ENCODE assay signal across 1 cellular context in the genomic region with DNA sequence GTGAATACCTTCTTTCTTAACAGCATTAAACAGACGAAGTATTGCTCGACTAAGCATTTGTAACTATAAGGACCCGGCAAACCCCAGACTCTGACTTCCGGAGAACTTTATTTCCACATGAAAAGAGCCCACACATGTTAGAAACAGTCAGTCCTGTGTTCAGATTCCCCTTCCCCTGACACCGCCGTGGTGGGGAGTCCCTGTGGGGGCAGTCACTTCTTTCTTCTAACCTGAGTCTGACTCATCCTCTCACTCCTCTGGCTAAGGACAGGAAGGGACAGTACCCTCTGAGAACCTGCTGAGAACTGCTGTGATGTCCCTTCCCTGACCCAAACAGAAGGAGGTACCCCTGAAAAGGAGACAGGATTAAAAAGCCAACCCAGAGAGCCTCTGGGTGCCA.
TF ChIP-seq lines count a peak whose summit lies in the region.

No MANE protein-coding gene starts in this region.

TF ChIP-seq in GM12878, 131 proteins besides CTCF, POLR2A, EP300 and RAD21 (continued from another document and continues in another):
- TF ChIP-seq, protein P1, sequence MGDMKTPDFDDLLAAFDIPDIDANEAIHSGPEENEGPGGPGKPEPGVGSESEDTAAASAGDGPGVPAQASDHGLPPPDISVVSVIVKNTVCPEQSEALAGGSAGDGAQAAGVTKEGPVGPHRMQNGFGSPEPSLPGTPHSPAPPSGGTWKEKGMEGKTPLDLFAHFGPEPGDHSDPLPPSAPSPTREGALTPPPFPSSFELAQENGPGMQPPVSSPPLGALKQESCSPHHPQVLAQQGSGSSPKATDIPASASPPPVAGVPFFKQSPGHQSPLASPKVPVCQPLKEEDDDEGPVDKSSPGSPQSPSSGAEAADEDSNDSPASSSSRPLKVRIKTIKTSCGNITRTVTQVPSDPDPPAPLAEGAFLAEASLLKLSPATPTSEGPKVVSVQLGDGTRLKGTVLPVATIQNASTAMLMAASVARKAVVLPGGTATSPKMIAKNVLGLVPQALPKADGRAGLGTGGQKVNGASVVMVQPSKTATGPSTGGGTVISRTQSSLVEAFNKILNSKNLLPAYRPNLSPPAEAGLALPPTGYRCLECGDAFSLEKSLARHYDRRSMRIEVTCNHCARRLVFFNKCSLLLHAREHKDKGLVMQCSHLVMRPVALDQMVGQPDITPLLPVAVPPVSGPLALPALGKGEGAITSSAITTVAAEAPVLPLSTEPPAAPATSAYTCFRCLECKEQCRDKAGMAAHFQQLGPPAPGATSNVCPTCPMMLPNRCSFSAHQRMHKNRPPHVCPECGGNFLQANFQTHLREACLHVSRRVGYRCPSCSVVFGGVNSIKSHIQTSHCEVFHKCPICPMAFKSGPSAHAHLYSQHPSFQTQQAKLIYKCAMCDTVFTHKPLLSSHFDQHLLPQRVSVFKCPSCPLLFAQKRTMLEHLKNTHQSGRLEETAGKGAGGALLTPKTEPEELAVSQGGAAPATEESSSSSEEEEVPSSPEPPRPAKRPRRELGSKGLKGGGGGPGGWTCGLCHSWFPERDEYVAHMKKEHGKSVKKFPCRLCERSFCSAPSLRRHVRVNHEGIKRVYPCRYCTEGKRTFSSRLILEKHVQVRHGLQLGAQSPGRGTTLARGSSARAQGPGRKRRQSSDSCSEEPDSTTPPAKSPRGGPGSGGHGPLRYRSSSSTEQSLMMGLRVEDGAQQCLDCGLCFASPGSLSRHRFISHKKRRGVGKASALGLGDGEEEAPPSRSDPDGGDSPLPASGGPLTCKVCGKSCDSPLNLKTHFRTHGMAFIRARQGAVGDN (IDR thresholded peaks at IDR 0.05) = peak; percentile 17; the same call in 1 of the 2 replicates
- TF ChIP-seq NR2F1 (conservative IDR thresholded peaks at IDR 0.05) (peak; percentile 72), NBN (IDR thresholded peaks at IDR 0.05) (peak; percentile 64), EGR1 (IDR thresholded peaks at IDR 0.05; ENCODE audit: borderline replicate concordance in 1 of 2, low read depth in 2 of 2, low read length in 2 of 2) (peak in 1 of 2 experiments; percentile 28; a peak in 1 of 3 replicates), CBX3 (IDR thresholded peaks at IDR 0.05; ENCODE audit: borderline replicate concordance, low read depth) (no peak), MXI1 (IDR thresholded peaks at IDR 0.05; ENCODE audit: low read depth, low read length) (peak; percentile 38; the same call in 1 of the 2 replicates), PAX5 (IDR thresholded peaks at IDR 0.05; ENCODE audit: borderline replicate concordance, low read depth, low read length) (no peak), RELA (IDR thresholded peaks at IDR 0.05; ENCODE audit: borderline replicate concordance, partially characterized antibody) (peak; percentile 29), CHD1 (IDR thresholded peaks at IDR 0.05; ENCODE audit: low read depth, low read length) (no peak), NFIC (IDR thresholded peaks at IDR 0.05; ENCODE audit: low read depth, low read length) (peak; percentile 87), IKZF1 (conservative IDR thresholded peaks at IDR 0.05) (peak; percentile 83), JUND (IDR thresholded peaks at IDR 0.05; ENCODE audit: low read depth, low read length) (no peak), MEF2A (IDR thresholded peaks at IDR 0.05; ENCODE audit: insufficient read depth, low read depth, low read length) (peak; percentile 49; the same call in 1 of the 2 replicates), ZSCAN29 (IDR thresholded peaks at IDR 0.05) (no peak), ETV6 (conservative IDR thresholded peaks at IDR 0.05 in 1 of 2, IDR thresholded peaks at IDR 0.05 in 1 of 2; ENCODE audit: borderline replicate concordance in 1 of 2, low read depth in 1 of 2) (peak in 1 of 2 experiments; percentile 47; a peak in 1 of 4 replicates), SMC3 (IDR thresholded peaks at IDR 0.05; ENCODE audit: borderline replicate concordance, low read length) (no peak), BCL11A (IDR thresholded peaks at IDR 0.05; ENCODE audit: low read depth, low read length) (peak; percentile 70; the same call in 1 of the 2 replicates), MTA3 (IDR thresholded peaks at IDR 0.05; ENCODE audit: borderline replicate concordance, low read length) (no peak), ZNF274 (IDR thresholded peaks at IDR 0.05; ENCODE audit: insufficient read depth, insufficient read length) (no peak), MYB (IDR thresholded peaks at IDR 0.05; ENCODE audit: borderline replicate concordance, low read depth, low read length) (no peak), SRF (IDR thresholded peaks at IDR 0.05; ENCODE audit: low read depth in 2 of 2, low read length in 2 of 2) (no peak), MEF2B (IDR thresholded peaks at IDR 0.05; ENCODE audit: partially characterized antibody, poor library complexity, severe bottlenecking) (peak; percentile 90), FOXM1 (IDR thresholded peaks at IDR 0.05; ENCODE audit: low read depth, low read length) (peak; percentile 69; the same call in 1 of the 2 replicates), ATF7 (IDR thresholded peaks at IDR 0.05; ENCODE audit: low read depth) (peak; percentile 53; the same call in 1 of the 2 replicates), SPI1 (IDR thresholded peaks at IDR 0.05; ENCODE audit: borderline replicate concordance, insufficient read depth, low read depth, low read length) (peak; percentile 28; the same call in 1 of the 2 replicates), DPF2 (IDR thresholded peaks at IDR 0.05) (peak; percentile 81), LARP7 (IDR thresholded peaks at IDR 0.05) (no peak)
- TF ChIP-seq, protein P2, sequence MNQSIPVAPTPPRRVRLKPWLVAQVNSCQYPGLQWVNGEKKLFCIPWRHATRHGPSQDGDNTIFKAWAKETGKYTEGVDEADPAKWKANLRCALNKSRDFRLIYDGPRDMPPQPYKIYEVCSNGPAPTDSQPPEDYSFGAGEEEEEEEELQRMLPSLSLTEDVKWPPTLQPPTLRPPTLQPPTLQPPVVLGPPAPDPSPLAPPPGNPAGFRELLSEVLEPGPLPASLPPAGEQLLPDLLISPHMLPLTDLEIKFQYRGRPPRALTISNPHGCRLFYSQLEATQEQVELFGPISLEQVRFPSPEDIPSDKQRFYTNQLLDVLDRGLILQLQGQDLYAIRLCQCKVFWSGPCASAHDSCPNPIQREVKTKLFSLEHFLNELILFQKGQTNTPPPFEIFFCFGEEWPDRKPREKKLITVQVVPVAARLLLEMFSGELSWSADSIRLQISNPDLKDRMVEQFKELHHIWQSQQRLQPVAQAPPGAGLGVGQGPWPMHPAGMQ (IDR thresholded peaks at IDR 0.05; ENCODE audit: borderline replicate concordance) = no peak
- TF ChIP-seq, protein P3, sequence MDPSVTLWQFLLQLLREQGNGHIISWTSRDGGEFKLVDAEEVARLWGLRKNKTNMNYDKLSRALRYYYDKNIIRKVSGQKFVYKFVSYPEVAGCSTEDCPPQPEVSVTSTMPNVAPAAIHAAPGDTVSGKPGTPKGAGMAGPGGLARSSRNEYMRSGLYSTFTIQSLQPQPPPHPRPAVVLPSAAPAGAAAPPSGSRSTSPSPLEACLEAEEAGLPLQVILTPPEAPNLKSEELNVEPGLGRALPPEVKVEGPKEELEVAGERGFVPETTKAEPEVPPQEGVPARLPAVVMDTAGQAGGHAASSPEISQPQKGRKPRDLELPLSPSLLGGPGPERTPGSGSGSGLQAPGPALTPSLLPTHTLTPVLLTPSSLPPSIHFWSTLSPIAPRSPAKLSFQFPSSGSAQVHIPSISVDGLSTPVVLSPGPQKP (IDR thresholded peaks at IDR 0.05; ENCODE audit: low read depth, low read length) = no peak
- TF ChIP-seq, protein P4, sequence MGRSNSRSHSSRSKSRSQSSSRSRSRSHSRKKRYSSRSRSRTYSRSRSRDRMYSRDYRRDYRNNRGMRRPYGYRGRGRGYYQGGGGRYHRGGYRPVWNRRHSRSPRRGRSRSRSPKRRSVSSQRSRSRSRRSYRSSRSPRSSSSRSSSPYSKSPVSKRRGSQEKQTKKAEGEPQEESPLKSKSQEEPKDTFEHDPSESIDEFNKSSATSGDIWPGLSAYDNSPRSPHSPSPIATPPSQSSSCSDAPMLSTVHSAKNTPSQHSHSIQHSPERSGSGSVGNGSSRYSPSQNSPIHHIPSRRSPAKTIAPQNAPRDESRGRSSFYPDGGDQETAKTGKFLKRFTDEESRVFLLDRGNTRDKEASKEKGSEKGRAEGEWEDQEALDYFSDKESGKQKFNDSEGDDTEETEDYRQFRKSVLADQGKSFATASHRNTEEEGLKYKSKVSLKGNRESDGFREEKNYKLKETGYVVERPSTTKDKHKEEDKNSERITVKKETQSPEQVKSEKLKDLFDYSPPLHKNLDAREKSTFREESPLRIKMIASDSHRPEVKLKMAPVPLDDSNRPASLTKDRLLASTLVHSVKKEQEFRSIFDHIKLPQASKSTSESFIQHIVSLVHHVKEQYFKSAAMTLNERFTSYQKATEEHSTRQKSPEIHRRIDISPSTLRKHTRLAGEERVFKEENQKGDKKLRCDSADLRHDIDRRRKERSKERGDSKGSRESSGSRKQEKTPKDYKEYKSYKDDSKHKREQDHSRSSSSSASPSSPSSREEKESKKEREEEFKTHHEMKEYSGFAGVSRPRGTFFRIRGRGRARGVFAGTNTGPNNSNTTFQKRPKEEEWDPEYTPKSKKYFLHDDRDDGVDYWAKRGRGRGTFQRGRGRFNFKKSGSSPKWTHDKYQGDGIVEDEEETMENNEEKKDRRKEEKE (IDR thresholded peaks at IDR 0.05) = no peak
- TF ChIP-seq, protein P5, sequence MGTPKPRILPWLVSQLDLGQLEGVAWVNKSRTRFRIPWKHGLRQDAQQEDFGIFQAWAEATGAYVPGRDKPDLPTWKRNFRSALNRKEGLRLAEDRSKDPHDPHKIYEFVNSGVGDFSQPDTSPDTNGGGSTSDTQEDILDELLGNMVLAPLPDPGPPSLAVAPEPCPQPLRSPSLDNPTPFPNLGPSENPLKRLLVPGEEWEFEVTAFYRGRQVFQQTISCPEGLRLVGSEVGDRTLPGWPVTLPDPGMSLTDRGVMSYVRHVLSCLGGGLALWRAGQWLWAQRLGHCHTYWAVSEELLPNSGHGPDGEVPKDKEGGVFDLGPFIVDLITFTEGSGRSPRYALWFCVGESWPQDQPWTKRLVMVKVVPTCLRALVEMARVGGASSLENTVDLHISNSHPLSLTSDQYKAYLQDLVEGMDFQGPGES (IDR thresholded peaks at IDR 0.05) = no peak
- TF ChIP-seq, protein P6, sequence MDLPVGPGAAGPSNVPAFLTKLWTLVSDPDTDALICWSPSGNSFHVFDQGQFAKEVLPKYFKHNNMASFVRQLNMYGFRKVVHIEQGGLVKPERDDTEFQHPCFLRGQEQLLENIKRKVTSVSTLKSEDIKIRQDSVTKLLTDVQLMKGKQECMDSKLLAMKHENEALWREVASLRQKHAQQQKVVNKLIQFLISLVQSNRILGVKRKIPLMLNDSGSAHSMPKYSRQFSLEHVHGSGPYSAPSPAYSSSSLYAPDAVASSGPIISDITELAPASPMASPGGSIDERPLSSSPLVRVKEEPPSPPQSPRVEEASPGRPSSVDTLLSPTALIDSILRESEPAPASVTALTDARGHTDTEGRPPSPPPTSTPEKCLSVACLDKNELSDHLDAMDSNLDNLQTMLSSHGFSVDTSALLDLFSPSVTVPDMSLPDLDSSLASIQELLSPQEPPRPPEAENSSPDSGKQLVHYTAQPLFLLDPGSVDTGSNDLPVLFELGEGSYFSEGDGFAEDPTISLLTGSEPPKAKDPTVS (IDR thresholded peaks at IDR 0.05; ENCODE audit: low read depth, low read length) = no peak
- TF ChIP-seq, protein P7, sequence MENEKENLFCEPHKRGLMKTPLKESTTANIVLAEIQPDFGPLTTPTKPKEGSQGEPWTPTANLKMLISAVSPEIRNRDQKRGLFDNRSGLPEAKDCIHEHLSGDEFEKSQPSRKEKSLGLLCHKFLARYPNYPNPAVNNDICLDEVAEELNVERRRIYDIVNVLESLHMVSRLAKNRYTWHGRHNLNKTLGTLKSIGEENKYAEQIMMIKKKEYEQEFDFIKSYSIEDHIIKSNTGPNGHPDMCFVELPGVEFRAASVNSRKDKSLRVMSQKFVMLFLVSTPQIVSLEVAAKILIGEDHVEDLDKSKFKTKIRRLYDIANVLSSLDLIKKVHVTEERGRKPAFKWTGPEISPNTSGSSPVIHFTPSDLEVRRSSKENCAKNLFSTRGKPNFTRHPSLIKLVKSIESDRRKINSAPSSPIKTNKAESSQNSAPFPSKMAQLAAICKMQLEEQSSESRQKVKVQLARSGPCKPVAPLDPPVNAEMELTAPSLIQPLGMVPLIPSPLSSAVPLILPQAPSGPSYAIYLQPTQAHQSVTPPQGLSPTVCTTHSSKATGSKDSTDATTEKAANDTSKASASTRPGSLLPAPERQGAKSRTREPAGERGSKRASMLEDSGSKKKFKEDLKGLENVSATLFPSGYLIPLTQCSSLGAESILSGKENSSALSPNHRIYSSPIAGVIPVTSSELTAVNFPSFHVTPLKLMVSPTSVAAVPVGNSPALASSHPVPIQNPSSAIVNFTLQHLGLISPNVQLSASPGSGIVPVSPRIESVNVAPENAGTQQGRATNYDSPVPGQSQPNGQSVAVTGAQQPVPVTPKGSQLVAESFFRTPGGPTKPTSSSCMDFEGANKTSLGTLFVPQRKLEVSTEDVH (IDR thresholded peaks at IDR 0.05; ENCODE audit: low read depth, partially characterized antibody) = no peak
- TF ChIP-seq, protein P8, sequence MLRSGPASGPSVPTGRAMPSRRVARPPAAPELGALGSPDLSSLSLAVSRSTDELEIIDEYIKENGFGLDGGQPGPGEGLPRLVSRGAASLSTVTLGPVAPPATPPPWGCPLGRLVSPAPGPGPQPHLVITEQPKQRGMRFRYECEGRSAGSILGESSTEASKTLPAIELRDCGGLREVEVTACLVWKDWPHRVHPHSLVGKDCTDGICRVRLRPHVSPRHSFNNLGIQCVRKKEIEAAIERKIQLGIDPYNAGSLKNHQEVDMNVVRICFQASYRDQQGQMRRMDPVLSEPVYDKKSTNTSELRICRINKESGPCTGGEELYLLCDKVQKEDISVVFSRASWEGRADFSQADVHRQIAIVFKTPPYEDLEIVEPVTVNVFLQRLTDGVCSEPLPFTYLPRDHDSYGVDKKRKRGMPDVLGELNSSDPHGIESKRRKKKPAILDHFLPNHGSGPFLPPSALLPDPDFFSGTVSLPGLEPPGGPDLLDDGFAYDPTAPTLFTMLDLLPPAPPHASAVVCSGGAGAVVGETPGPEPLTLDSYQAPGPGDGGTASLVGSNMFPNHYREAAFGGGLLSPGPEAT (IDR thresholded peaks at IDR 0.05; ENCODE audit: low read depth) = peak; percentile 85; the same call in 1 of the 2 replicates
- TF ChIP-seq, protein P9, sequence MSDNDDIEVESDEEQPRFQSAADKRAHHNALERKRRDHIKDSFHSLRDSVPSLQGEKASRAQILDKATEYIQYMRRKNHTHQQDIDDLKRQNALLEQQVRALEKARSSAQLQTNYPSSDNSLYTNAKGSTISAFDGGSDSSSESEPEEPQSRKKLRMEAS (IDR thresholded peaks at IDR 0.05; ENCODE audit: low read depth, low read length) = no peak
- TF ChIP-seq, protein P10, sequence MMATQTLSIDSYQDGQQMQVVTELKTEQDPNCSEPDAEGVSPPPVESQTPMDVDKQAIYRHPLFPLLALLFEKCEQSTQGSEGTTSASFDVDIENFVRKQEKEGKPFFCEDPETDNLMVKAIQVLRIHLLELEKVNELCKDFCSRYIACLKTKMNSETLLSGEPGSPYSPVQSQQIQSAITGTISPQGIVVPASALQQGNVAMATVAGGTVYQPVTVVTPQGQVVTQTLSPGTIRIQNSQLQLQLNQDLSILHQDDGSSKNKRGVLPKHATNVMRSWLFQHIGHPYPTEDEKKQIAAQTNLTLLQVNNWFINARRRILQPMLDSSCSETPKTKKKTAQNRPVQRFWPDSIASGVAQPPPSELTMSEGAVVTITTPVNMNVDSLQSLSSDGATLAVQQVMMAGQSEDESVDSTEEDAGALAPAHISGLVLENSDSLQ (IDR thresholded peaks at IDR 0.05) = no peak
